In the genomic region with DNA sequence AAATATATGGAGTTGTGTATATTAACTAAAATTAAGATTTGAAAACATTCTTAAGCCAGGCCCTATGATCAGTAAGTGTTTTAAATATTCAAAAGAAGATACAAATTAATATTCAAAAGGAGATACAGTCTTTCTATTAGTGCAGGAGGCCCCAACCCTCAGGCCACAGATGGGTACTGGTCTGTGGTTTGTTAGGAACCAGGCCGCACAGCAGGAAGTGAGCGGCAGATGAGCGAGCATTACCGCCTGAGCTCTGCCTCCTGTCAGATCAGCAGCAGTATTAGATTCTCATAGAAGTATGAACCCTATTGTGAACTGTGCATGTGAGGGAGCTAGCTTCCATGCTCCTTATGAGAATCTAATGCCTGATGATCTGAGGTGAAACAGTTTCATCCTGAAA, we compare ENCODE assay signal across 8 cellular contexts.
DNase-seq lines count a peak whose midpoint lies in the region; ATAC-seq and TF ChIP-seq lines count a peak whose summit lies in the region.

No MANE protein-coding gene starts in this region.

- DNase-seq in T follicular helper cell (ENCODE audit: low read depth) (peak; percentile 16), endothelial cell (ENCODE audit: low spot score) (no peak), esophagus squamous epithelium (lab: John Stamatoyannopoulos, UW) (no peak), vagina (ENCODE audit: extremely low spot score in 2 of 2) (no peak)
- peak; percentile 29 for DNase-seq in activated naive CD8-positive, alpha-beta T cell treated with anti-CD3 and anti-CD28 coated beads, Interleukin-2, amount 50 U/mL, for 24 hours

- H3K4me1 ChIP-seq in BLaER1 (peaks cover 89% of the 10 kb centered on the region), esophagus squamous epithelium (peaks cover 0 to 6% (median 6%) of the 10 kb centered on the region in 3 donors), vagina (peaks cover 9% of the 10 kb centered on the region)

- peak overlapping the region; percentile 86 for H3K4me2 ChIP-seq in BLaER1

- H3K27ac ChIP-seq in BLaER1 (peak overlapping the region; percentile 88), esophagus squamous epithelium (no peak overlapping the region), vagina (no peak overlapping the region)

- H3K36me3 ChIP-seq in BLaER1 (no peaks in the 10 kb centered on the region; the same call in 1 of the 2 replicates), esophagus squamous epithelium (no peaks in the 10 kb centered on the region), vagina (no peaks in the 10 kb centered on the region)

- H3K36me3 Mint-ChIP-seq in activated naive CD8-positive, alpha-beta T cell treated with anti-CD3 and anti-CD28 coated beads, Interleukin-2, amount 50 U/mL, for 24 hours (ENCODE audit: low read depth) = no peaks in the 10 kb centered on the region
- H3K36me3 Mint-ChIP-seq in endothelial cell (ENCODE audit: low read depth, unreplicated experiment) = no peaks in the 10 kb centered on the region

- peak overlapping the region; percentile 46 for H3K27ac Mint-ChIP-seq in activated naive CD8-positive, alpha-beta T cell treated with anti-CD3 and anti-CD28 coated beads, Interleukin-2, amount 50 U/mL, for 24 hours
- H3K27ac Mint-ChIP-seq in endothelial cell (ENCODE audit: unreplicated experiment) = no peak overlapping the region

- H3K27me3 ChIP-seq in BLaER1 (no peaks in the 10 kb centered on the region), esophagus squamous epithelium (no peaks in the 10 kb centered on the region), vagina (no peaks in the 10 kb centered on the region)

- TF ChIP-seq CTCF in endothelial cell (IDR thresholded peaks at IDR 0.05; ENCODE audit: unreplicated experiment) = no peak
- TF ChIP-seq CTCF in esophagus squamous epithelium (IDR thresholded peaks at IDR 0.05) = no peak
- TF ChIP-seq CTCF in vagina (IDR thresholded peaks at IDR 0.05) = no peak

- H3K4me1 Mint-ChIP-seq in activated naive CD8-positive, alpha-beta T cell treated with anti-CD3 and anti-CD28 coated beads, Interleukin-2, amount 50 U/mL, for 24 hours = peaks cover 58% of the 10 kb centered on the region
- peaks cover 4% of the 10 kb centered on the region for H3K4me1 Mint-ChIP-seq in endothelial cell (ENCODE audit: unreplicated experiment)

- TF ChIP-seq POLR2A in esophagus squamous epithelium (IDR thresholded peaks at IDR 0.05) (no peak), vagina (IDR thresholded peaks at IDR 0.05) (no peak)

- WGBS in esophagus squamous epithelium, 2 donors = 79 to 89% methylated on average over 4 of the region's 4 CpGs

- ATAC-seq in GM21423 (IDR thresholded peaks at IDR 0.05; ENCODE audit: unreplicated experiment) = peak; percentile 48
- ATAC-seq in activated naive CD8-positive, alpha-beta T cell treated with anti-CD3 and anti-CD28 coated beads, Interleukin-2, amount 50 U/mL, for 24 hours = peak; percentile 35
- no peak for ATAC-seq in GM21723 (IDR thresholded peaks at IDR 0.05; ENCODE audit: unreplicated experiment)

- H3K27me3 Mint-ChIP-seq in activated naive CD8-positive, alpha-beta T cell treated with anti-CD3 and anti-CD28 coated beads, Interleukin-2, amount 50 U/mL, for 24 hours = no peaks in the 10 kb centered on the region
- H3K27me3 Mint-ChIP-seq in endothelial cell (ENCODE audit: unreplicated experiment) = no peaks in the 10 kb centered on the region

- H3K9ac ChIP-seq in BLaER1 = no peak overlapping the region

- H3K4me3 Mint-ChIP-seq in activated naive CD8-positive, alpha-beta T cell treated with anti-CD3 and anti-CD28 coated beads, Interleukin-2, amount 50 U/mL, for 24 hours = no peak overlapping the region
- no peak overlapping the region for H3K4me3 Mint-ChIP-seq in endothelial cell (ENCODE audit: unreplicated experiment)

- no peaks in the 10 kb centered on the region for H4K20me1 ChIP-seq in BLaER1

- intact Hi-C loops in esophagus squamous epithelium (cut with DNase I) = no loop called here
- intact Hi-C loops in vagina (cut with DNase I) = loop anchor here (10.0 kb wide), 1 partner anchor 231 kb away; the partner anchor contains the start of gene FOXO1

- H3K4me3 ChIP-seq in BLaER1 (no peak overlapping the region; the same call in 1 of the 2 replicates), esophagus squamous epithelium (no peak overlapping the region), vagina (no peak overlapping the region)

- no peaks in the 10 kb centered on the region for H3K9me3 Mint-ChIP-seq in activated naive CD8-positive, alpha-beta T cell treated with anti-CD3 and anti-CD28 coated beads, Interleukin-2, amount 50 U/mL, for 24 hours
- no peaks in the 10 kb centered on the region for H3K9me3 Mint-ChIP-seq in endothelial cell (ENCODE audit: unreplicated experiment)

- H3K9me3 ChIP-seq in BLaER1 (peaks cover 32% of the 10 kb centered on the region), esophagus squamous epithelium (no peaks in the 10 kb centered on the region), vagina (no peaks in the 10 kb centered on the region)

Comparison
In these comparisons a context has a peak if more than half of its experiments do, and no peak if none do; other contexts are left out.
1. DNase-seq: peak in T follicular helper cell (single experiment) and activated naive CD8-positive, alpha-beta T cell treated with anti-CD3 and anti-CD28 coated beads, Interleukin-2, amount 50 U/mL, for 24 hours (single experiment); none in endothelial cell (single experiment), esophagus squamous epithelium (single experiment) and vagina (0 of 2).